9 cellular contexts compared by ENCODE assay signal in the genomic region with DNA sequence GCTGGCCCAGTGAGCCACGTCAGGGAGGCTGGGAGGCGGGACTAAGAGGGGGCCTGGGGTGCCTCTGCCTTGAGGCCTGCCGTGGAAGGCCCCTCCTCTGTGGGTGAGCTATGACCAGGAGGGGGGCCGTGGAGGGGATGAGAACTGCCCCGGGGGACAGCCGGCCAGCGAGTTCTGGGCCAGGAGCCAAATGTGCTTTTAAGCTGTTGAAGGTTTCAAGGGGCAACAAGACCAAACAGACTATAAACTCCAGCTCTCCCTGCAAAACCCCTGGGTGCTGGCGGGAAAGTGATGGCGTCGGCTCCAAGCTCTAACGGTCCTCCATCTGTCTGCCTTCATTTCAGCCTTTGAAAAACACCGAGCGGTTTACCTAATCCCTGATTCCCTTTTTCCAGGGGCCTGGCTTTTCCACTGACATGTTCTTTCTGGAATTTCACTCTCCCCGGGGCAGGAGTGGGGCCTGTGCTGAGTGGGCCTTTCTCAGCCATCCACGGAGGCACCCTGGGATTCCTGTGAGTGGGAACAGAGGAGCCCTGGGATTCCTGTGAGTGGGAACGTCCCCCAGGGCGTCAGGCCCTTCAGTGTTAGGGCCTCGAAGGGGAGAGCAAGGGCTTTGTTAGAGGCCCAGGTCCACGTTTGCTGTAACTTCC.
A peak's percentile ranks its signal among the peaks of the same experiment; 100 is the strongest.
DNase-seq lines count a peak whose midpoint lies in the region; ATAC-seq lines count a peak whose summit lies in the region.
"Had no signal": no experiment of that assay in that cellular context is flagged by ENCODE, and none has a peak within 500 bp of the region (broad histone marks: within the 10 kb centered on the region; RNA-seq: fewer than 3 reads in every experiment).

No MANE protein-coding gene starts in this region.

- peak overlapping the region; percentile 71 for H3K27ac ChIP-seq in SJCRH30

- DNase-seq in GM04503 (ENCODE audit: low read depth) (peak; percentile 50), SJCRH30 (peak; percentile 96 to 98), Right ventricle myocardium superior (peak; percentile 91), skeletal muscle cell (ENCODE audit: low read depth) (peak; percentile 87), ecto neural progenitor cell (ENCODE audit: low spot score) (no peak), T-helper 2 cell (no peak)
- DNase-seq: immature natural killer cell had no signal

- ATAC-seq in Right ventricle myocardium superior (ENCODE audit: poor library complexity): peak; percentile 80
- ATAC-seq in GM21619 (IDR thresholded peaks at IDR 0.05; ENCODE audit: unreplicated experiment): no peak
- no peak for ATAC-seq in GM21717 (IDR thresholded peaks at IDR 0.05; ENCODE audit: unreplicated experiment)

- H3K4me1 ChIP-seq in SJCRH30: peaks cover 19% of the 10 kb centered on the region

- intact Hi-C loops in Right ventricle myocardium superior (cut with DNase I): no loop called here

- H3K9me3 ChIP-seq in SJCRH30 (replicated peaks): no peaks in the 10 kb centered on the region

- H3K27me3 ChIP-seq in SJCRH30: no peaks in the 10 kb centered on the region

- H3K4me3 ChIP-seq in SJCRH30 (no peak overlapping the region), skeletal muscle cell (ENCODE audit: low read depth, low read length) (no peak overlapping the region)

- H3K36me3 ChIP-seq in SJCRH30: 0 out of 2 replicates have a peak, but pooled peaks cover 2% of the 10 kb centered on the region

Comparison
In these comparisons a context has a peak if more than half of its experiments do, and no peak if none do; other contexts are left out.
1. DNase-seq: peak in GM04503 (single experiment), SJCRH30 (2 of 2), Right ventricle myocardium superior (single experiment) and skeletal muscle cell (single experiment); none in ecto neural progenitor cell (single experiment) and T-helper 2 cell (0 of 5).